ENCODE assay signal across 1 cellular context in the genomic region with DNA sequence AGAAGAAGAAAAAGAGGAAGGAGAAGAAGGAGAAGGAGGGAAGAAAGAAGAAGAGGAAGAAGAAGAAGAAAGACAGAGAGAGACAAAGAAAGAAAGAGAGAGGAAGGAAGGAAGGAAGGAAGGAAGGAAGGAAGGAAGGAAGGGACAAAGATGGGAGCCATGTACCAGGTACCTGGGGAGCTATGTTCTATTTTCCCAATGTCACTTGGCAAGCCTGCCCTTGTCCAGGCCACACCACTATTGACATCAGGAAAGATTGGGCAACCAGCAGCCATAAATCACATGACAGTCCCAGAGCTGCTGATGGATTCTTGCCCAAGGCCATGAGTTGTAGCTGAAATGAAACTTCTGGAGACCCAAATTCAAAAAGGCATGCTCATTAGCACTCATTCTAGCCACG.
TF ChIP-seq lines count a peak whose summit lies in the region.

No MANE protein-coding gene starts in this region.

TF ChIP-seq in K562, 482 proteins besides CTCF, POLR2A, EP300 and RAD21:
- TF ChIP-seq CEBPG (CRISPR knock-in tag; IDR thresholded peaks at IDR 0.05): no peak
- TF ChIP-seq CEBPG (tag; conservative IDR thresholded peaks at IDR 0.05 in 1 of 2, IDR thresholded peaks at IDR 0.05 in 1 of 2): peak; percentile 63 to 67
- no peak for TF ChIP-seq ZNF696 (CRISPR knock-in tag; conservative IDR thresholded peaks at IDR 0.05)
- TF ChIP-seq, protein P1, sequence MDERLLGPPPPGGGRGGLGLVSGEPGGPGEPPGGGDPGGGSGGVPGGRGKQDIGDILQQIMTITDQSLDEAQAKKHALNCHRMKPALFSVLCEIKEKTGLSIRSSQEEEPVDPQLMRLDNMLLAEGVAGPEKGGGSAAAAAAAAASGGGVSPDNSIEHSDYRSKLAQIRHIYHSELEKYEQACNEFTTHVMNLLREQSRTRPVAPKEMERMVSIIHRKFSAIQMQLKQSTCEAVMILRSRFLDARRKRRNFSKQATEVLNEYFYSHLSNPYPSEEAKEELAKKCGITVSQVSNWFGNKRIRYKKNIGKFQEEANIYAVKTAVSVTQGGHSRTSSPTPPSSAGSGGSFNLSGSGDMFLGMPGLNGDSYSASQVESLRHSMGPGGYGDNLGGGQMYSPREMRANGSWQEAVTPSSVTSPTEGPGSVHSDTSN (CRISPR knock-in tag; IDR thresholded peaks at IDR 0.05; ENCODE audit: low read depth): no peak
- TF ChIP-seq, protein P1 (tag; conservative IDR thresholded peaks at IDR 0.05; ENCODE audit: low read depth): peak; percentile 84
- peak; percentile 33 for TF ChIP-seq PKNOX1 (IDR thresholded peaks at IDR 0.05)
- no peak for TF ChIP-seq DIDO1 (tag; IDR thresholded peaks at IDR 0.05; ENCODE audit: low read depth)
- no peak for TF ChIP-seq ZFX (CRISPR knock-in tag; IDR thresholded peaks at IDR 0.05)
- TF ChIP-seq EHMT2 (IDR thresholded peaks at IDR 0.05): peak; percentile 28; the same call in 1 of the 2 replicates
- peak; percentile 78 for TF ChIP-seq ZNF512 (tag; IDR thresholded peaks at IDR 0.05)
- peak; percentile 60 for TF ChIP-seq MEIS2 (IDR thresholded peaks at IDR 0.05; ENCODE audit: partially characterized antibody)
TF ChIP-seq in K562: peak in this region for 6.
